ENCODE assay signal across 7 cellular contexts in genomic region chr1:236685917-236686814, GRCh38.
A peak's percentile ranks its signal among the peaks of the same experiment; 100 is the strongest.
DNase-seq lines count a peak whose midpoint lies in the region; ATAC-seq lines count a peak whose summit lies in the region.

Gene ACTN2 (plus strand): TSS chr1:236686499. CDS start chr1:236686674, 175 bp downstream.

- ATAC-seq in GM19328 (IDR thresholded peaks at IDR 0.05; ENCODE audit: unreplicated experiment), result peak; percentile 80
- peak; percentile 97 for ATAC-seq in HG03139 (IDR thresholded peaks at IDR 0.05; ENCODE audit: unreplicated experiment)
- no peak for ATAC-seq in GM19324 (IDR thresholded peaks at IDR 0.05; ENCODE audit: low FRiP score, unreplicated experiment)

- peak within 1 kb of the TSS; percentile 49 for H3K4me3 ChIP-seq in skeletal muscle cell (ENCODE audit: low read depth, low read length)

- peak; percentile 39 for DNase-seq in SKM-1 (lab: John Stamatoyannopoulos, UW; ENCODE audit: unreplicated experiment)
- peak in 34 of 56 donors; percentile 6 to 71 (median 34) for DNase-seq in amygdala (lab: John Stamatoyannopoulos, UW)
- DNase-seq in hypothalamus (lab: John Stamatoyannopoulos, UW), result peak in 33 of 51 donors; percentile 8 to 68 (median 34)
- DNase-seq in skeletal muscle cell (ENCODE audit: low read depth), result no peak
